Comparison of ENCODE assay signal across 8 cellular contexts in the genomic region with DNA sequence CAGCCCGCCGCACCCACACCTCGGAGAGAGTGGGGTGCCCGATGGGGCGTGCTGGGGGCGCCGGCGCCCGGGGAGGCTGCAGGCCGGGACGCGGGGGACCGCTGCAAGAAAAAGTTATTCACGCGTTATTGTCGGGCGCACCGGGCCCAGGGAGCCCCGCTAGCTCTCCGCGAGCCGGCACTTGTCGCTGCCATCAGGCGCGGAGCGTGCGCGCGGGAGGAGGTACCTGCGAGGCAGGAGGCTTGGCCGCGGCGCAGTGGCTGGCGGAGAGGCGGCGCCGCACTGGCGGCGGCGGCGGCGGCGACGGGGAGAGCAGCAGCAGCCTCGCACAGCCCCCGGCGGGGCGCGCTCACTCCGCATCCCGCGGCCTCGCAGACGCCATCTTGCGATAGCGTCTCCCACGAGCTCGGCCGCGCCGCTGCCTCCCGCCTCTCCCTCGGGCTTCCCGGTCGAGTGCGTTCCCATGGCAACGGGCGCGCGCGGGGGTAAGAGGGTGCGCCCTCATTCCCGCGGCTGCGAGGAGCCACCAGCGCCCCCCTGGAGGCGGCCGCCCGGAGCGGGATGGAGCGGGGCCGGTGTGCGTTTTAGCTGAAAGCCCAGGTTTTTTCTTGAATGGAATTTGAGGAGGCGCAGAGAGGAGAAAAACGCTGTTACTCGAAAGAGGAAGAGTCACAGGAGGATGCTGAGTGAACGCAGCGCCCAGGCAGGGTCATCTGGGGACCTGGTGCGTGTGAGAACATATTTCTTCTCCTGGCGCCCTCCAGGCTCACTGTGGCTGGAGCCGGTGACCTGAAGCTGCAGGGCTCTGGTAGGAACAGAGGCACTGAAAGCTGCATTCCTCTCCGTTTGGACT. TPM values are rescaled to one million over a fixed set of nuclear protein-coding genes. Genes with fewer than 3 reads are reported as not detected.
DNase-seq lines count a peak whose midpoint lies in the region; ATAC-seq, FAIRE-seq and TF ChIP-seq lines count a peak whose summit lies in the region.

A gene with protein sequence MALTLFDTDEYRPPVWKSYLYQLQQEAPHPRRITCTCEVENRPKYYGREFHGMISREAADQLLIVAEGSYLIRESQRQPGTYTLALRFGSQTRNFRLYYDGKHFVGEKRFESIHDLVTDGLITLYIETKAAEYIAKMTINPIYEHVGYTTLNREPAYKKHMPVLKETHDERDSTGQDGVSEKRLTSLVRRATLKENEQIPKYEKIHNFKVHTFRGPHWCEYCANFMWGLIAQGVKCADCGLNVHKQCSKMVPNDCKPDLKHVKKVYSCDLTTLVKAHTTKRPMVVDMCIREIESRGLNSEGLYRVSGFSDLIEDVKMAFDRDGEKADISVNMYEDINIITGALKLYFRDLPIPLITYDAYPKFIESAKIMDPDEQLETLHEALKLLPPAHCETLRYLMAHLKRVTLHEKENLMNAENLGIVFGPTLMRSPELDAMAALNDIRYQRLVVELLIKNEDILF (minus strand): TSS at position 402 of the 853 bp plus-strand sequence. CDS start 469 bp downstream, outside the sequence.

- no peak within 1 kb of the TSS for H3K27ac ChIP-seq in astrocyte (ENCODE audit: low read depth, low read length)

- DNase-seq in DMS53 (lab: John Stamatoyannopoulos, UW) (peak; percentile 96), MG63 (peak; percentile 70), T-helper 17 cell (peak; percentile 55 to 63 (median 56)), astrocyte (ENCODE audit: low read depth) (peak; percentile 53), hippocampal formation (lab: John Stamatoyannopoulos, UW) (peak; percentile 75 to 80), retinal pigment epithelial cell (ENCODE audit: low read depth) (peak; percentile 26), cerebellar nuclear complex (lab: John Stamatoyannopoulos, UW) (no peak)

- no peaks in the 10 kb centered on the region for H4K20me1 ChIP-seq in astrocyte (ENCODE audit: insufficient read depth, low read length)

- H3K36me3 Mint-ChIP-seq in T-helper 17 cell (ENCODE audit: low read depth) (no peaks in the 10 kb centered on the region), astrocyte (ENCODE audit: low read depth, unreplicated experiment) (no peaks in the 10 kb centered on the region)

- no peaks in the 10 kb centered on the region for H3K4me1 ChIP-seq in astrocyte (ENCODE audit: insufficient read depth, low read length)

- H3K27me3 Mint-ChIP-seq in T-helper 17 cell = peaks cover 25% of the 10 kb centered on the region
- H3K27me3 Mint-ChIP-seq in astrocyte (ENCODE audit: low read depth, unreplicated experiment) = peaks cover 12% of the 10 kb centered on the region

- peaks cover 6% of the 10 kb centered on the region for H3K4me1 Mint-ChIP-seq in T-helper 17 cell
- H3K4me1 Mint-ChIP-seq in astrocyte (ENCODE audit: low read depth, unreplicated experiment) = peaks cover 9% of the 10 kb centered on the region

- peak within 1 kb of the TSS; percentile 88 for H3K4me2 ChIP-seq in astrocyte (ENCODE audit: low read length)

- no peaks in the 10 kb centered on the region for H3K36me3 ChIP-seq in MG63
- no peaks in the 10 kb centered on the region for H3K36me3 ChIP-seq in astrocyte (ENCODE audit: insufficient read depth, low read length)

- H3K4me3 ChIP-seq in MG63 = peak within 1 kb of the TSS; percentile 50
- peak within 1 kb of the TSS; percentile 66 for H3K4me3 ChIP-seq in astrocyte (ENCODE audit: insufficient read depth, low read depth, low read length)
- peak within 1 kb of the TSS; percentile 65 for H3K4me3 ChIP-seq in retinal pigment epithelial cell (ENCODE audit: low read length)

- no peaks in the 10 kb centered on the region for H3K79me2 ChIP-seq in astrocyte (ENCODE audit: insufficient read depth, low read length)

- H3K9ac ChIP-seq in astrocyte (ENCODE audit: low read length) = peak within 1 kb of the TSS; percentile 66

- H3K9me3 ChIP-seq in MG63 (no peaks in the 10 kb centered on the region), T-helper 17 cell (ENCODE audit: control insufficient read depth, low read length, poor library complexity, severe bottlenecking) (no peaks in the 10 kb centered on the region), astrocyte (ENCODE audit: insufficient read depth, low read depth, low read length) (no peaks in the 10 kb centered on the region)

- peak within 1 kb of the TSS; percentile 75 for H2AFZ ChIP-seq in astrocyte (ENCODE audit: low read depth, low read length)

- FAIRE-seq in astrocyte (lab: Jason Lieb, UNC) = no peak

- H3K27me3 ChIP-seq in MG63 (peaks cover 28% of the 10 kb centered on the region), astrocyte (ENCODE audit: insufficient read depth, low read length) (peaks cover 38% of the 10 kb centered on the region)

- ATAC-seq in GM21786 (IDR thresholded peaks at IDR 0.05; ENCODE audit: unreplicated experiment) (peak; percentile 62), T-helper 17 cell (peak; percentile 97)

- no peaks in the 10 kb centered on the region for H3K9me3 Mint-ChIP-seq in astrocyte (ENCODE audit: unreplicated experiment)

- TF ChIP-seq CTCF in astrocyte (IDR thresholded peaks at IDR 0.05; ENCODE audit: insufficient read depth, low read depth, low read length) = no peak
- no peak for TF ChIP-seq CTCF in retinal pigment epithelial cell (conservative IDR thresholded peaks at IDR 0.05; ENCODE audit: low read depth, low read length)

- H3K4me3 Mint-ChIP-seq in T-helper 17 cell (peak within 1 kb of the TSS; percentile 92), astrocyte (ENCODE audit: unreplicated experiment) (peak within 1 kb of the TSS; percentile 97)

- H3K27ac Mint-ChIP-seq in T-helper 17 cell (peak within 1 kb of the TSS; percentile 54), astrocyte (ENCODE audit: unreplicated experiment) (peak within 1 kb of the TSS; percentile 85)

RNA-seq across cellular contexts. Expression of the gene that starts here (rescaled TPM):
- total RNA-seq in MG63 (2014; rRNA removed; shearing (Covaris generic); ENCODE audit: low replicate concordance) = 6.4 and 8.1 TPM in 2 replicates
- total RNA-seq in T-helper 17 cell (10 to 100 TPM; 16.5 to 16.6 TPM), astrocyte (23.9 and 28.8 TPM in 2 replicates)

Comparison
In these comparisons a context has a peak if more than half of its experiments do, and no peak if none do; other contexts are left out.
1. DNase-seq: peak in DMS53 (single experiment), MG63 (single experiment), T-helper 17 cell (3 of 3), astrocyte (single experiment), hippocampal formation (2 of 2) and retinal pigment epithelial cell (single experiment); none in cerebellar nuclear complex (0 of 2).
2. Peak in every context shown above with its lines, with median percentiles within 50 percentile points of each other: H3K4me3 ChIP-seq.